1 cellular context compared by ENCODE assay signal in the genomic region with DNA sequence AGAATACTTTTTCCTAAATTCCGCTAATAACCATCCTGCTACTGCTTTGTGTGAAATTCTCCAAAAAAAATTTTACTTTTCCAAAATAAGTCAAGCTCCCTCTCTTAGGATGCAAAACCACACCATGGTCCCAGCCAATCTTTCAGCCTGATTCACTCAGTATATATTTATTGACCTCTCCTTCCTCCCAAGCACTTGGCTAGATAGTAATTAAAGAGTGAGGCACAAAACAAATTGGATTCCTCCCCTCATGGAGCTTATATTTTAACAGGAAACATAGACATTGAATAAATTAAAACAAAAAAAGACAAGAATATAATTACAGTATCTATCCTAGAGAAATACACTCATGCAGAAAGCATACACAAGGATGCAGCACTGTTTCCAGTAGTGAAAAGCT.
TF ChIP-seq lines count a peak whose summit lies in the region.

No MANE protein-coding gene starts in this region.

TF ChIP-seq in GM12878, 131 proteins besides CTCF, POLR2A, EP300 and RAD21 (continued from another document):
- TF ChIP-seq SUPT20H (IDR thresholded peaks at IDR 0.05; ENCODE audit: borderline replicate concordance, control insufficient read depth, low read depth, low read length) (no peak), EZH2 (IDR thresholded peaks at IDR 0.05; ENCODE audit: borderline replicate concordance, control insufficient read depth, low read depth, low read length) (no peak), ETV6 (conservative IDR thresholded peaks at IDR 0.05 in 1 of 2, IDR thresholded peaks at IDR 0.05 in 1 of 2; ENCODE audit: borderline replicate concordance in 1 of 2, low read depth in 1 of 2) (peak in 1 of 2 experiments; percentile 95; a peak in 2 of 4 replicates), NFXL1 (IDR thresholded peaks at IDR 0.05; ENCODE audit: borderline replicate concordance) (peak; percentile 8; the same call in 1 of the 2 replicates), RCOR1 (conservative IDR thresholded peaks at IDR 0.05; ENCODE audit: low read depth, low read length) (no peak), CBX5 (IDR thresholded peaks at IDR 0.05; ENCODE audit: low read depth) (no peak), CHD4 (IDR thresholded peaks at IDR 0.05) (no peak), ZNF207 (IDR thresholded peaks at IDR 0.05; ENCODE audit: borderline replicate concordance) (no peak)
